ENCODE assay signal across 17 cellular contexts in genomic region chr6:72554203-72554564, GRCh38.
A peak's percentile ranks its signal among the peaks of the same experiment; 100 is the strongest.
DNase-seq lines count a peak whose midpoint lies in the region; ATAC-seq and TF ChIP-seq lines count a peak whose summit lies in the region.
"Had no signal": no experiment of that assay in that cellular context is flagged by ENCODE, and none has a peak within 500 bp of the region (broad histone marks: within the 10 kb centered on the region; RNA-seq: fewer than 3 reads in every experiment).

No MANE protein-coding gene starts in this region.

- no peak for TF ChIP-seq CTCF in BJ (IDR thresholded peaks at IDR 0.05; ENCODE audit: insufficient read depth, low read depth, low read length)
- no peak for TF ChIP-seq CTCF in brain microvascular endothelial cell (IDR thresholded peaks at IDR 0.05; ENCODE audit: low read depth, low read length, missing control alignments)

- CTCF ChIA-PET in BJ (lab: Yijun Ruan, JAX): interaction anchor here (0.6 to 1.9 kb wide), 4 partner anchors 11 to 1206 kb away, joined by 3 to 4 read pairs (median 4); no protein-coding TSS in a partner anchor
- CTCF ChIA-PET in T-cell (lab: Charles Lee): no interaction called here

- no peaks in the 10 kb centered on the region for H3K9me3 ChIP-seq in mesodermal cell (ENCODE audit: control insufficient read depth, low read length)
- H3K9me3 ChIP-seq: gastrocnemius medialis had no signal

- intact Hi-C loops in activated T-helper 1 cell treated with anti-CD3 and anti-CD28 coated beads, Interleukin-12 subunit alpha, Interleukin-12 subunit beta, Interleukin-2, Interleukin-4 antibody, amounts not matched to agents 30 ng/mL and 10 ng/mL and 1 ng/mL, durations not matched to agents 14 hours and 24 hours and 36 hours (cut with micrococcal nuclease): no loop called here

- H3K27ac ChIP-seq in brain microvascular endothelial cell (peak overlapping the region; percentile 97), mesodermal cell (ENCODE audit: low read depth, low read length, severe bottlenecking) (peak overlapping the region; percentile 74)
- H3K27ac ChIP-seq: gastrocnemius medialis, HL-60, PC-9 had no signal

- no peak overlapping the region for H3K27ac Mint-ChIP-seq in T-cell
- no peak overlapping the region for H3K27ac Mint-ChIP-seq in activated T-helper 1 cell treated with anti-CD3 and anti-CD28 coated beads, Interleukin-12 subunit alpha, Interleukin-12 subunit beta, Interleukin-2, Interleukin-4 antibody, amounts not matched to agents 30 ng/mL and 10 ng/mL and 1 ng/mL, durations not matched to agents 14 hours and 24 hours and 36 hours
- H3K27ac Mint-ChIP-seq: activated CD4-positive, alpha-beta memory T cell treated with anti-CD3 and anti-CD28 coated beads, Interleukin-2, amount 10 ng/mL, durations not matched to agents 7 days and 5 days; CD4-positive, alpha-beta memory T cell; naive thymus-derived CD4-positive, alpha-beta T cell had no signal

- H3K27me3 Mint-ChIP-seq in T-cell: peaks cover 0 to 8% of the 10 kb centered on the region in 2 donors
- peaks cover 2% of the 10 kb centered on the region for H3K27me3 Mint-ChIP-seq in activated T-helper 1 cell treated with anti-CD3 and anti-CD28 coated beads, Interleukin-12 subunit alpha, Interleukin-12 subunit beta, Interleukin-2, Interleukin-4 antibody, amounts not matched to agents 30 ng/mL and 10 ng/mL and 1 ng/mL, durations not matched to agents 14 hours and 24 hours and 36 hours (ENCODE audit: insufficient read depth)
- H3K27me3 Mint-ChIP-seq: CD4-positive, alpha-beta memory T cell had no signal

- no peak for ATAC-seq in HG02763 (IDR thresholded peaks at IDR 0.05; ENCODE audit: unreplicated experiment)
- no peak for ATAC-seq in T-cell (replicated peaks in 1 of 4)
- no peak for ATAC-seq in HG03025 (IDR thresholded peaks at IDR 0.05; ENCODE audit: low FRiP score, unreplicated experiment)
- ATAC-seq: gastrocnemius medialis; naive thymus-derived CD4-positive, alpha-beta T cell had no signal

- DNase-seq in BJ (ENCODE audit: low read depth) (peak; percentile 80), LHCN-M2 (ENCODE audit: low read depth) (peak; percentile 81), brain microvascular endothelial cell (peak; percentile 67), T-cell (no peak)
- DNase-seq in activated T-helper 1 cell treated with anti-CD3 and anti-CD28 coated beads, Interleukin-12 subunit alpha, Interleukin-12 subunit beta, Interleukin-2, Interleukin-4 antibody, amounts not matched to agents 30 ng/mL and 10 ng/mL and 1 ng/mL, durations not matched to agents 14 hours and 24 hours and 36 hours (ENCODE audit: low spot score): no peak
- DNase-seq: activated CD4-positive, alpha-beta memory T cell treated with anti-CD3 and anti-CD28 coated beads, Interleukin-2, amount 10 ng/mL, durations not matched to agents 7 days and 5 days; activated naive CD4-positive, alpha-beta T cell; CD4-positive, alpha-beta memory T cell; cortex of kidney; gastrocnemius medialis; naive thymus-derived CD4-positive, alpha-beta T cell; PC-9; substantia nigra had no signal

- H3K9me3 Mint-ChIP-seq in T-cell: no peaks in the 10 kb centered on the region
- no peaks in the 10 kb centered on the region for H3K9me3 Mint-ChIP-seq in activated T-helper 1 cell treated with anti-CD3 and anti-CD28 coated beads, Interleukin-12 subunit alpha, Interleukin-12 subunit beta, Interleukin-2, Interleukin-4 antibody, amounts not matched to agents 30 ng/mL and 10 ng/mL and 1 ng/mL, durations not matched to agents 14 hours and 24 hours and 36 hours
- H3K9me3 Mint-ChIP-seq: activated CD4-positive, alpha-beta memory T cell treated with anti-CD3 and anti-CD28 coated beads, Interleukin-2, amount 10 ng/mL, durations not matched to agents 7 days and 5 days; CD4-positive, alpha-beta memory T cell had no signal

- H3K36me3 Mint-ChIP-seq in T-cell: no peaks in the 10 kb centered on the region
- H3K36me3 Mint-ChIP-seq in activated T-helper 1 cell treated with anti-CD3 and anti-CD28 coated beads, Interleukin-12 subunit alpha, Interleukin-12 subunit beta, Interleukin-2, Interleukin-4 antibody, amounts not matched to agents 30 ng/mL and 10 ng/mL and 1 ng/mL, durations not matched to agents 14 hours and 24 hours and 36 hours (ENCODE audit: low read depth): no peaks in the 10 kb centered on the region
- H3K36me3 Mint-ChIP-seq: CD4-positive, alpha-beta memory T cell; naive thymus-derived CD4-positive, alpha-beta T cell had no signal

- 80 to 83% methylated on average over 1 of the region's 2 CpGs for WGBS in mesodermal cell (ENCODE audit: insufficient coverage in 2 of 2), 2 experiments

- H3K4me1 Mint-ChIP-seq in T-cell: no peaks in the 10 kb centered on the region
- H3K4me1 Mint-ChIP-seq in activated T-helper 1 cell treated with anti-CD3 and anti-CD28 coated beads, Interleukin-12 subunit alpha, Interleukin-12 subunit beta, Interleukin-2, Interleukin-4 antibody, amounts not matched to agents 30 ng/mL and 10 ng/mL and 1 ng/mL, durations not matched to agents 14 hours and 24 hours and 36 hours (ENCODE audit: low read depth): peaks cover 8% of the 10 kb centered on the region

- no peak overlapping the region for H3K4me3 Mint-ChIP-seq in T-cell
- H3K4me3 Mint-ChIP-seq in activated T-helper 1 cell treated with anti-CD3 and anti-CD28 coated beads, Interleukin-12 subunit alpha, Interleukin-12 subunit beta, Interleukin-2, Interleukin-4 antibody, amounts not matched to agents 30 ng/mL and 10 ng/mL and 1 ng/mL, durations not matched to agents 14 hours and 24 hours and 36 hours: no peak overlapping the region
- H3K4me3 Mint-ChIP-seq: activated CD4-positive, alpha-beta memory T cell treated with anti-CD3 and anti-CD28 coated beads, Interleukin-2, amount 10 ng/mL, durations not matched to agents 7 days and 5 days; CD4-positive, alpha-beta memory T cell; naive thymus-derived CD4-positive, alpha-beta T cell had no signal

- in situ Hi-C loops in brain microvascular endothelial cell (cut with HindIII; ENCODE audit: low pct_ligation_motif_present, low sequenced_read_pairs): no loop called here

- H3K4me3 ChIP-seq in BJ (ENCODE audit: low read depth, low read length) (no peak overlapping the region), brain microvascular endothelial cell (ENCODE audit: low read depth, low read length) (no peak overlapping the region), mesodermal cell (ENCODE audit: extremely low read depth, insufficient read depth, low read length, poor library complexity, severe bottlenecking) (no peak overlapping the region)
- H3K4me3 ChIP-seq: gastrocnemius medialis, PC-9 had no signal

- no peaks in the 10 kb centered on the region for H3K36me3 ChIP-seq in BJ (ENCODE audit: control insufficient read depth, insufficient read depth, low read length)
- no peaks in the 10 kb centered on the region for H3K36me3 ChIP-seq in brain microvascular endothelial cell (replicated peaks)
- no peaks in the 10 kb centered on the region for H3K36me3 ChIP-seq in mesodermal cell (ENCODE audit: control insufficient read depth, insufficient read depth, low read length)
- H3K36me3 ChIP-seq: gastrocnemius medialis had no signal

- H3K4me1 ChIP-seq in mesodermal cell (ENCODE audit: control insufficient read depth, insufficient read depth, low read length, poor library complexity, severe bottlenecking): peaks cover 17% of the 10 kb centered on the region

- H3K27me3 ChIP-seq in BJ (ENCODE audit: control insufficient read depth, insufficient read depth, low read length) (no peaks in the 10 kb centered on the region), brain microvascular endothelial cell (replicated peaks) (no peaks in the 10 kb centered on the region)
- H3K27me3 ChIP-seq: gastrocnemius medialis had no signal

- POLR2A ChIA-PET in BJ (lab: Charles Lee): no interaction called here
- POLR2A ChIA-PET in T-cell (lab: Charles Lee): no interaction called here

Comparison
In these comparisons a context has a peak if more than half of its experiments do, and no peak if none do; other contexts are left out.
1. DNase-seq: peak in BJ (single experiment), LHCN-M2 (single experiment) and brain microvascular endothelial cell (single experiment); none in T-cell (0 of 34) and activated T-helper 1 cell treated with anti-CD3 and anti-CD28 coated beads, Interleukin-12 subunit alpha, Interleukin-12 subunit beta, Interleukin-2, Interleukin-4 antibody, amounts not matched to agents 30 ng/mL and 10 ng/mL and 1 ng/mL, durations not matched to agents 14 hours and 24 hours and 36 hours (single experiment).